26 cellular contexts compared by ENCODE assay signal in genomic region chr22:21660904-21661303, GRCh38. TPM values are rescaled to one million over a fixed set of nuclear protein-coding genes. Genes with fewer than 3 reads are reported as not detected.
DNase-seq lines count a peak whose midpoint lies in the region; ATAC-seq, FAIRE-seq and TF ChIP-seq lines count a peak whose summit lies in the region.
"Had no signal": no experiment of that assay in that cellular context is flagged by ENCODE, and none has a peak within 500 bp of the region (broad histone marks: within the 10 kb centered on the region; RNA-seq: fewer than 3 reads in every experiment).

No MANE protein-coding gene starts in this region.

- POLR2A ChIA-PET in CD4-positive, alpha-beta T cell (lab: Charles Lee): no interaction called here
- POLR2A ChIA-PET in K562 (lab: Yijun Ruan, JAX): interaction anchor here (0.6 to 3.7 kb wide), 5 partner anchors 11 to 41 kb away, joined by 3 to 38 read pairs (median 19); partner anchors contain the start of gene SDF2L1

- TF ChIP-seq RAD21 in K562 (CRISPR knock-in tag; conservative IDR thresholded peaks at IDR 0.05 in 1 of 2, IDR thresholded peaks at IDR 0.05 in 1 of 2): no peak

- H2BK12ac ChIP-seq in neuronal stem cell (ENCODE audit: low read length): no peak overlapping the region

- H2AK5ac ChIP-seq in neuronal stem cell (ENCODE audit: low read depth, low read length): peak overlapping the region; percentile 9

- H2BK15ac ChIP-seq in neuronal stem cell (ENCODE audit: low read length): no peak overlapping the region

- H2BK120ac ChIP-seq in neuronal stem cell (ENCODE audit: low read depth, low read length): no peak overlapping the region

- no peaks in the 10 kb centered on the region for H3K27me3 ChIP-seq in CD4-positive, alpha-beta T cell (ENCODE audit: control insufficient read depth, insufficient read depth, low read length)
- H3K27me3 ChIP-seq in K562 (ENCODE audit: control insufficient read depth in 2 of 2, insufficient read depth in 2 of 2, low read length in 2 of 2) (no peaks in the 10 kb centered on the region), neuronal stem cell (ENCODE audit: control insufficient read depth in 3 of 3, insufficient read depth in 3 of 3, low read depth in 1 of 3, low read length in 3 of 3) (no peaks in the 10 kb centered on the region)
- H3K27me3 ChIP-seq: BE2C, BLaER1 had no signal

- no peak for FAIRE-seq in K562 (lab: Jason Lieb, UNC)
- FAIRE-seq: A204.1, GM12891, GM19239 had no signal

- peaks cover 8% of the 10 kb centered on the region for H3K9me1 ChIP-seq in K562 (ENCODE audit: control insufficient read depth, insufficient read depth, low read length)

- H3K23ac ChIP-seq in neuronal stem cell (ENCODE audit: low read depth, low read length, poor library complexity): peak overlapping the region; percentile 83

- peak overlapping the region in 1 of 2 experiments; percentile 65; a peak in 2 of 4 replicates for H3K9ac ChIP-seq in K562 (ENCODE audit: insufficient read depth in 1 of 2, low read depth in 2 of 2, low read length in 2 of 2)
- no peak overlapping the region for H3K9ac ChIP-seq in neuronal stem cell (ENCODE audit: low read depth, low read length, poor library complexity)
- H3K9ac ChIP-seq: BLaER1 had no signal

- H3K18ac ChIP-seq in neuronal stem cell (ENCODE audit: low read length): no peak overlapping the region

- H3K79me1 ChIP-seq in neuronal stem cell (ENCODE audit: low read depth, low read length): no peaks in the 10 kb centered on the region

- intact Hi-C loops in CD4-positive, alpha-beta T cell (cut with DNase I, micrococcal nuclease): no loop called here
- intact Hi-C loops in K562 (cut with micrococcal nuclease): loop anchor here (1.0 kb wide), 2 partner anchors 52 to 277 kb away; no protein-coding TSS in a partner anchor

- DNase-seq in CD4-positive, alpha-beta T cell: no peak
- DNase-seq in K562 (ENCODE audit: extremely low read depth in 1 of 4, low spot score in 3 of 4): no peak
- DNase-seq in neuronal stem cell (ENCODE audit: low spot score): no peak
- no peak for DNase-seq in MV-4-11 (lab: John Stamatoyannopoulos, UW)
- no peak for DNase-seq in SIG-M5 (lab: John Stamatoyannopoulos, UW)
- DNase-seq in cortex of kidney (lab: John Stamatoyannopoulos, UW): no peak
- no peak for DNase-seq in NCI-H1092 treated with DMSO at 0.1 percent for 48 hours (lab: John Stamatoyannopoulos, UW)
- DNase-seq: 8988T; ACHN; BE2C; CD4-positive, alpha-beta memory T cell; CD8-positive, alpha-beta memory T cell; COR-L47; DMS 273 treated with DMSO at 0.1 percent for 48 hours; DMS153; DMS53; DMS79; DND-41; EL; GDM1 had no signal

- no peak overlapping the region for H3K4ac ChIP-seq in neuronal stem cell (ENCODE audit: low read length)

- H3K4me3 Mint-ChIP-seq in CD4-positive, alpha-beta T cell: peak overlapping the region; percentile 50

- no peak overlapping the region for H4K8ac ChIP-seq in neuronal stem cell (ENCODE audit: low read depth, low read length)

- H3K4me1 Mint-ChIP-seq in CD4-positive, alpha-beta T cell (ENCODE audit: low read depth): peaks cover 24% of the 10 kb centered on the region

- no peak for ATAC-seq in CD4-positive, alpha-beta T cell (ENCODE audit: poor library complexity)
- ATAC-seq in K562: no peak

- H3K4me2 ChIP-seq in K562 (ENCODE audit: insufficient read depth, low read length): no peak overlapping the region
- H3K4me2 ChIP-seq in neuronal stem cell (ENCODE audit: insufficient read depth, low read length, poor library complexity, severe bottlenecking): no peak overlapping the region

- TF ChIP-seq EP300 in K562 (IDR thresholded peaks at IDR 0.05; ENCODE audit: low read length): no peak

- H3K4me1 ChIP-seq in K562 (replicated peaks in 1 of 2; ENCODE audit: control insufficient read depth in 2 of 2, insufficient read depth in 2 of 2, low read length in 2 of 2) (peaks cover 18 to 44% of the 10 kb centered on the region in 2 experiments), neuronal stem cell (ENCODE audit: control insufficient read depth in 2 of 2, insufficient read depth in 1 of 2, low read depth in 1 of 2, low read length in 2 of 2) (peaks cover 14 to 15% of the 10 kb centered on the region in 2 donors)
- H3K4me1 ChIP-seq: BE2C had no signal

- 25% methylated on average over 7 of the region's 7 CpGs for WGBS in K562 (ENCODE audit: insufficient coverage, low coverage, missing lambda C conversion rate)
- WGBS in neuronal stem cell (ENCODE audit: extremely low coverage in 2 of 2, insufficient read length in 2 of 2, insufficient replicate concordance in 1 of 2), 2 donors: no CpG with 5 or more reads among the region's 7 CpGs

- H4K20me1 ChIP-seq in K562 (replicated peaks; ENCODE audit: control insufficient read depth, insufficient read depth, low read length): no peaks in the 10 kb centered on the region
- H4K20me1 ChIP-seq: BLaER1 had no signal

- TF ChIP-seq POLR2A in K562 (conservative IDR thresholded peaks at IDR 0.05): no peak

- no TSS peak for BruUV-seq in K562 (replicated peaks; lab: Mats Ljungman, UMichigan)

- no peak overlapping the region for H3K4me3 ChIP-seq in K562
- no peak overlapping the region for H3K4me3 ChIP-seq in neuronal stem cell (ENCODE audit: low read length in 2 of 2)
- H3K4me3 ChIP-seq: BLaER1 had no signal

- H3K9me3 ChIP-seq in CD4-positive, alpha-beta T cell (ENCODE audit: control insufficient read depth, low read length): no peaks in the 10 kb centered on the region
- 0 out of 2 replicates have a peak, but pooled peaks cover 2% of the 10 kb centered on the region for H3K9me3 ChIP-seq in K562 (replicated peaks; ENCODE audit: control insufficient read depth, insufficient read depth, low read depth, low read length)
- H3K9me3 ChIP-seq in neuronal stem cell (replicated peaks in 1 of 2; ENCODE audit: control insufficient read depth in 2 of 2, insufficient read depth in 1 of 2, low read depth in 1 of 2, low read length in 2 of 2): no peaks in the 10 kb centered on the region
- H3K9me3 ChIP-seq: BE2C, BLaER1 had no signal

- H3K79me2 ChIP-seq in K562 (ENCODE audit: control insufficient read depth, insufficient read depth, low read length): peaks cover under 1% of the 10 kb centered on the region; the same call in 1 of the 3 replicates

- H2AFZ ChIP-seq in K562 (ENCODE audit: low read depth, low read length) (no peak overlapping the region), neuronal stem cell (ENCODE audit: low read length) (no peak overlapping the region)

- no peak overlapping the region for H2BK5ac ChIP-seq in neuronal stem cell (ENCODE audit: low read length)

- no peak overlapping the region for H3K27ac ChIP-seq in CD4-positive, alpha-beta T cell (ENCODE audit: low read depth, low read length)
- no peak overlapping the region for H3K27ac ChIP-seq in K562 (ENCODE audit: extremely low read depth, low read depth, low read length)
- H3K27ac ChIP-seq in neuronal stem cell (replicated peaks; ENCODE audit: low read length): no peak overlapping the region
- H3K27ac ChIP-seq: C4-2B had no signal

- no peak overlapping the region for H4K91ac ChIP-seq in neuronal stem cell (ENCODE audit: low read depth, low read length, poor library complexity)

- no peak for TF ChIP-seq CTCF in CD4-positive, alpha-beta T cell (IDR thresholded peaks at IDR 0.05)
- 0 out of 6 replicates have a peak, but pooled peaks of 1 of the 3 experiments have one; percentile 2 for TF ChIP-seq CTCF in K562 (IDR thresholded peaks at IDR 0.05 in 2 of 3, conservative IDR thresholded peaks at IDR 0.05 in 1 of 3; ENCODE audit: insufficient read depth in 2 of 3, low read depth in 1 of 3, low read length in 3 of 3)

- H3K9me3 Mint-ChIP-seq in CD4-positive, alpha-beta T cell: no peaks in the 10 kb centered on the region
- H3K9me3 Mint-ChIP-seq: CD8-positive, alpha-beta memory T cell had no signal

- CTCF ChIA-PET in CD4-positive, alpha-beta T cell (lab: Charles Lee): no interaction called here
- CTCF ChIA-PET in K562 (lab: Yijun Ruan, JAX; ENCODE audit: low intra/inter-chr PET ratio): interaction anchor here (0.8 to 0.9 kb wide), 2 partner anchors 246 to 278 kb away, joined by 4 to 6 read pairs; no protein-coding TSS in a partner anchor

- in situ Hi-C loops in K562 (cut with MboI): loop anchor here (25.0 kb wide), 1 partner anchor 1324 kb away; no protein-coding TSS in a partner anchor

- H3K27me3 Mint-ChIP-seq in CD4-positive, alpha-beta T cell: no peaks in the 10 kb centered on the region
- H3K27me3 Mint-ChIP-seq: CD4-positive, alpha-beta memory T cell; CD8-positive, alpha-beta memory T cell had no signal

- no peaks in the 10 kb centered on the region for H3K36me3 ChIP-seq in K562 (ENCODE audit: control insufficient read depth, insufficient read depth, low read length)
- H3K36me3 ChIP-seq in neuronal stem cell (replicated peaks in 1 of 2; ENCODE audit: control insufficient read depth in 2 of 2, insufficient read depth in 2 of 2, low read length in 2 of 2): peaks cover 4 to 11% of the 10 kb centered on the region in 2 donors
- H3K36me3 ChIP-seq: BE2C had no signal

- H3K27ac Mint-ChIP-seq in CD4-positive, alpha-beta T cell: no peak overlapping the region
- H3K27ac Mint-ChIP-seq: CD4-positive, alpha-beta memory T cell had no signal

- H3K36me3 Mint-ChIP-seq in CD4-positive, alpha-beta T cell (ENCODE audit: low read depth): peaks cover 2% of the 10 kb centered on the region

- H3K14ac ChIP-seq in neuronal stem cell (ENCODE audit: low read length): no peak overlapping the region

RNA-seq across cellular contexts. Expression of gene PPIL2, which starts 4.9 kb away (rescaled TPM):
- total RNA-seq in CD4-positive, alpha-beta T cell: 10 to 100 TPM; 43.8 to 46.2 TPM
- total RNA-seq in K562 (2011; cell fraction: chromatin; rRNA removed; ENCODE audit: low replicate concordance): 1,132 and 1,539 TPM in 2 replicates
- total RNA-seq in K562 (2011; cell fraction: nucleolus; rRNA removed): 736 and 826 TPM in 2 replicates
- total RNA-seq in K562 (2011; cell fraction: nucleoplasm; rRNA removed): 718 and 814 TPM in 2 replicates
- total RNA-seq in K562 (2014; rRNA removed) (174 and 195 TPM in 2 replicates), K562 (2014; rRNA removed; fragmentation: Illumina TruSeq; extraction: Trizol) (104 and 115 TPM in 2 replicates), K562 (2015; rRNA removed; fragmentation: Illumina TruSeq; extraction: Trizol) (170 and 172 TPM in 2 replicates), K562 (2021) (251 and 267 TPM in 2 replicates)
- polyA plus RNA-seq in K562 (2011; rRNA removed) (193 and 247 TPM in 2 replicates), K562 (2014; fragmentation: Illumina TruSeq; extraction: Trizol) (250 and 261 TPM in 2 replicates), K562 (2014; fragmentation: Nextera tagmentation; extraction: Ambion mirVana) (10 to 100 TPM; 13.2 to 28.8 TPM), K562 (2014; rRNA removed) (268 and 298 TPM in 2 replicates)
- polyA plus RNA-seq in K562 (2011; cell fraction: cytosol; rRNA removed): 143 and 211 TPM in 2 replicates
- 801 and 951 TPM in 2 replicates for polyA plus RNA-seq in K562 (2011; cell fraction: nucleus; rRNA removed)
- polyA plus RNA-seq in K562 (2012): 185 and 193 TPM in 2 replicates
- 228 and 271 TPM in 2 replicates for polyA minus RNA-seq in K562 (2011; rRNA and poly(A)+ RNA removed)
- polyA minus RNA-seq in K562 (2011; cell fraction: cytosol; rRNA and poly(A)+ RNA removed): 95.6 and 98.4 TPM in 2 replicates
- polyA minus RNA-seq in K562 (2011; cell fraction: nucleus; rRNA and poly(A)+ RNA removed): 325 and 509 TPM in 2 replicates
- 23.0 TPM for polyA plus RNA-seq in neuronal stem cell (2013, experiment 1 of 2)
- polyA plus RNA-seq in neuronal stem cell (2013, experiment 2 of 2): 23.7 TPM

RNA-seq across cellular contexts. Expression of gene SDF2L1, which starts 18.8 kb away (rescaled TPM):
- total RNA-seq in CD4-positive, alpha-beta T cell: 10 to 100 TPM; 20.0 to 21.2 TPM
- total RNA-seq in K562 (2011; cell fraction: chromatin; rRNA removed; ENCODE audit: low replicate concordance): 72.2 and 221 TPM in 2 replicates
- total RNA-seq in K562 (2011; cell fraction: nucleolus; rRNA removed): 489 and 555 TPM in 2 replicates
- total RNA-seq in K562 (2011; cell fraction: nucleoplasm; rRNA removed): 263 and 279 TPM in 2 replicates
- total RNA-seq in K562 (2014; rRNA removed) (894 and 989 TPM in 2 replicates), K562 (2014; rRNA removed; fragmentation: Illumina TruSeq; extraction: Trizol) (41.9 and 82.9 TPM in 2 replicates), K562 (2015; rRNA removed; fragmentation: Illumina TruSeq; extraction: Trizol) (135 and 153 TPM in 2 replicates), K562 (2021) (551 and 557 TPM in 2 replicates)
- polyA plus RNA-seq in K562 (2011; rRNA removed) (124 and 218 TPM in 2 replicates), K562 (2014; fragmentation: Illumina TruSeq; extraction: Trizol) (33.8 and 82.2 TPM in 2 replicates), K562 (2014; fragmentation: Nextera tagmentation; extraction: Ambion mirVana) (10 to 100 TPM; 15.1 to 34.8 TPM), K562 (2014; rRNA removed) (666 and 827 TPM in 2 replicates)
- polyA plus RNA-seq in K562 (2011; cell fraction: cytosol; rRNA removed): 273 and 603 TPM in 2 replicates
- polyA plus RNA-seq in K562 (2011; cell fraction: nucleus; rRNA removed): 110 and 123 TPM in 2 replicates
- 384 and 632 TPM in 2 replicates for polyA plus RNA-seq in K562 (2012)
- 50.1 and 80.5 TPM in 2 replicates for polyA minus RNA-seq in K562 (2011; rRNA and poly(A)+ RNA removed)
- polyA minus RNA-seq in K562 (2011; cell fraction: cytosol; rRNA and poly(A)+ RNA removed): 107 and 114 TPM in 2 replicates
- 37.7 and 69.6 TPM in 2 replicates for polyA minus RNA-seq in K562 (2011; cell fraction: nucleus; rRNA and poly(A)+ RNA removed)
- polyA plus RNA-seq in neuronal stem cell (2013, experiment 1 of 2): 9.6 TPM
- polyA plus RNA-seq in neuronal stem cell (2013, experiment 2 of 2): 9.4 TPM

RNA-seq across cellular contexts. Expression of gene CCDC116, which starts 28.3 kb away (rescaled TPM):
- under 1 TPM; 0.14 to 0.20 TPM for total RNA-seq in CD4-positive, alpha-beta T cell
- 11.2 and 34.3 TPM in 2 replicates for total RNA-seq in K562 (2011; cell fraction: chromatin; rRNA removed; ENCODE audit: low replicate concordance)
- 28.7 and 33.9 TPM in 2 replicates for total RNA-seq in K562 (2011; cell fraction: nucleolus; rRNA removed)
- total RNA-seq in K562 (2011; cell fraction: nucleoplasm; rRNA removed): 18.1 and 19.5 TPM in 2 replicates
- total RNA-seq in K562 (2014; rRNA removed) (9.3 and 13.6 TPM in 2 replicates), K562 (2014; rRNA removed; fragmentation: Illumina TruSeq; extraction: Trizol) (2.1 and 2.8 TPM in 2 replicates), K562 (2015; rRNA removed; fragmentation: Illumina TruSeq; extraction: Trizol) (4.7 and 5.2 TPM in 2 replicates), K562 (2021) (11.3 and 15.6 TPM in 2 replicates)
- polyA plus RNA-seq in K562 (2011; rRNA removed) (1.6 and 2.1 TPM in 2 replicates), K562 (2014; fragmentation: Illumina TruSeq; extraction: Trizol) (6.3 and 8.9 TPM in 2 replicates), K562 (2014; fragmentation: Nextera tagmentation; extraction: Ambion mirVana) (1 to 10 TPM; 1.6 to 2.3 TPM), K562 (2014; rRNA removed) (7.1 and 8.6 TPM in 2 replicates)
- 1.8 and 5.8 TPM in 2 replicates for polyA plus RNA-seq in K562 (2011; cell fraction: cytosol; rRNA removed)
- polyA plus RNA-seq in K562 (2011; cell fraction: nucleus; rRNA removed): 6.5 and 19.5 TPM in 2 replicates
- polyA plus RNA-seq in K562 (2012): 5.2 and 6.4 TPM in 2 replicates
- 1.3 and 1.8 TPM in 2 replicates for polyA minus RNA-seq in K562 (2011; rRNA and poly(A)+ RNA removed)
- polyA minus RNA-seq in K562 (2011; cell fraction: cytosol; rRNA and poly(A)+ RNA removed): 1.5 and 3.9 TPM in 2 replicates
- 8.3 and 12.3 TPM in 2 replicates for polyA minus RNA-seq in K562 (2011; cell fraction: nucleus; rRNA and poly(A)+ RNA removed)
- 0.10 TPM for polyA plus RNA-seq in neuronal stem cell (2013, experiment 1 of 2)
- 0.18 TPM for polyA plus RNA-seq in neuronal stem cell (2013, experiment 2 of 2)
- total RNA-seq: G401 had no signal
- polyA plus RNA-seq: CD4-positive, alpha-beta memory T cell; CD8-positive, alpha-beta memory T cell had no signal

RNA-seq across cellular contexts. Expression of gene YDJC, which starts 31.1 kb away (rescaled TPM):
- total RNA-seq in CD4-positive, alpha-beta T cell: 10 to 100 TPM; 23.9 to 25.2 TPM
- 121 and 504 TPM in 2 replicates for total RNA-seq in K562 (2011; cell fraction: chromatin; rRNA removed; ENCODE audit: low replicate concordance)
- total RNA-seq in K562 (2011; cell fraction: nucleolus; rRNA removed): 857 and 885 TPM in 2 replicates
- total RNA-seq in K562 (2011; cell fraction: nucleoplasm; rRNA removed): 325 and 370 TPM in 2 replicates
- 871 and 1,007 TPM in 2 replicates for total RNA-seq in K562 (2014; rRNA removed)
- total RNA-seq in K562 (2014; rRNA removed; fragmentation: Illumina TruSeq; extraction: Trizol): 69.0 and 87.5 TPM in 2 replicates
- total RNA-seq in K562 (2015; rRNA removed; fragmentation: Illumina TruSeq; extraction: Trizol): 164 and 196 TPM in 2 replicates
- total RNA-seq in K562 (2021): 626 and 641 TPM in 2 replicates
- 203 and 277 TPM in 2 replicates for polyA plus RNA-seq in K562 (2011; rRNA removed)
- polyA plus RNA-seq in K562 (2011; cell fraction: cytosol; rRNA removed): 382 and 1,449 TPM in 2 replicates
- polyA plus RNA-seq in K562 (2011; cell fraction: nucleus; rRNA removed): 629 and 1,089 TPM in 2 replicates
- polyA plus RNA-seq in K562 (2012): 282 and 288 TPM in 2 replicates
- 106 and 159 TPM in 2 replicates for polyA plus RNA-seq in K562 (2014; fragmentation: Illumina TruSeq; extraction: Trizol)
- polyA plus RNA-seq in K562 (2014; fragmentation: Nextera tagmentation; extraction: Ambion mirVana): 10 to 100 TPM; 13.5 to 23.5 TPM
- polyA plus RNA-seq in K562 (2014; rRNA removed): 707 and 732 TPM in 2 replicates
- polyA minus RNA-seq in K562 (2011; rRNA and poly(A)+ RNA removed): 35.0 and 44.2 TPM in 2 replicates
- polyA minus RNA-seq in K562 (2011; cell fraction: cytosol; rRNA and poly(A)+ RNA removed): 212 and 264 TPM in 2 replicates
- polyA minus RNA-seq in K562 (2011; cell fraction: nucleus; rRNA and poly(A)+ RNA removed): 294 and 313 TPM in 2 replicates
- polyA plus RNA-seq in neuronal stem cell (2013, experiment 1 of 2): 14.9 TPM
- 14.0 TPM for polyA plus RNA-seq in neuronal stem cell (2013, experiment 2 of 2)
